In genomic region chr1:95117207-95118018, GRCh38 we compare ENCODE assay signal across 1 cellular context.
TF ChIP-seq lines count a peak whose summit lies in the region.

TSS of gene TLCD4 (plus strand) at chr1:95117355. CDS start at chr1:95143902, 26,547 bp downstream.

TF ChIP-seq in HEK293, 187 proteins besides CTCF, POLR2A, EP300 and RAD21 (continued from another document):
- 0 out of 2 replicates have a peak, but pooled peaks have one; percentile 22 for TF ChIP-seq ZNF449 (tag by site-specific recombination; IDR thresholded peaks at IDR 0.05)
- peak; percentile 88 for TF ChIP-seq ZFP69B (tag by site-specific recombination; IDR thresholded peaks at IDR 0.05)
- no peak for TF ChIP-seq ZNF324 (tag by site-specific recombination; IDR thresholded peaks at IDR 0.05)
- TF ChIP-seq ZBTB6 (tag by site-specific recombination; IDR thresholded peaks at IDR 0.05) = peak; percentile 92
- 0 out of 2 replicates have a peak, but pooled peaks have one; percentile 21 for TF ChIP-seq PBX3 (CRISPR knock-in tag; IDR thresholded peaks at IDR 0.05)
- peak; percentile 67 for TF ChIP-seq ZNF398 (tag by site-specific recombination; IDR thresholded peaks at IDR 0.05)
- TF ChIP-seq ZBTB17 (tag by site-specific recombination; IDR thresholded peaks at IDR 0.05) = 0 out of 2 replicates have a peak, but pooled peaks have one; percentile 2
- TF ChIP-seq ZSCAN5A (tag by site-specific recombination; IDR thresholded peaks at IDR 0.05) = no peak
- TF ChIP-seq ZBTB8A (tag by site-specific recombination; IDR thresholded peaks at IDR 0.05) = peak; percentile 6; the same call in 1 of the 2 replicates
- 0 out of 2 replicates have a peak, but pooled peaks have one; percentile 2 for TF ChIP-seq ZNF391 (tag by site-specific recombination; IDR thresholded peaks at IDR 0.05; ENCODE audit: borderline replicate concordance, low read depth)
- TF ChIP-seq ZNF555 (tag by site-specific recombination; conservative IDR thresholded peaks at IDR 0.05) = no peak
- no peak for TF ChIP-seq ZNF37A (tag by site-specific recombination; IDR thresholded peaks at IDR 0.05)
- TF ChIP-seq SP3 (tag by site-specific recombination; IDR thresholded peaks at IDR 0.05) = 0 out of 2 replicates have a peak, but pooled peaks have one; percentile 15
- no peak for TF ChIP-seq ZNF302 (tag by site-specific recombination; IDR thresholded peaks at IDR 0.05; ENCODE audit: low read depth)
- no peak for TF ChIP-seq INSM2 (tag by site-specific recombination; IDR thresholded peaks at IDR 0.05)
- TF ChIP-seq ZNF561 (tag by site-specific recombination; IDR thresholded peaks at IDR 0.05; ENCODE audit: borderline replicate concordance) = peak; percentile 47; the same call in 1 of the 2 replicates
